1 cellular context compared by ENCODE assay signal in genomic region chr20:20956586-20956985, GRCh38.
TF ChIP-seq lines count a peak whose summit lies in the region.

No MANE protein-coding gene starts in this region.

TF ChIP-seq in GM23338, 12 proteins besides CTCF, POLR2A, EP300 and RAD21 (continued from another document):
- TF ChIP-seq, protein P1, sequence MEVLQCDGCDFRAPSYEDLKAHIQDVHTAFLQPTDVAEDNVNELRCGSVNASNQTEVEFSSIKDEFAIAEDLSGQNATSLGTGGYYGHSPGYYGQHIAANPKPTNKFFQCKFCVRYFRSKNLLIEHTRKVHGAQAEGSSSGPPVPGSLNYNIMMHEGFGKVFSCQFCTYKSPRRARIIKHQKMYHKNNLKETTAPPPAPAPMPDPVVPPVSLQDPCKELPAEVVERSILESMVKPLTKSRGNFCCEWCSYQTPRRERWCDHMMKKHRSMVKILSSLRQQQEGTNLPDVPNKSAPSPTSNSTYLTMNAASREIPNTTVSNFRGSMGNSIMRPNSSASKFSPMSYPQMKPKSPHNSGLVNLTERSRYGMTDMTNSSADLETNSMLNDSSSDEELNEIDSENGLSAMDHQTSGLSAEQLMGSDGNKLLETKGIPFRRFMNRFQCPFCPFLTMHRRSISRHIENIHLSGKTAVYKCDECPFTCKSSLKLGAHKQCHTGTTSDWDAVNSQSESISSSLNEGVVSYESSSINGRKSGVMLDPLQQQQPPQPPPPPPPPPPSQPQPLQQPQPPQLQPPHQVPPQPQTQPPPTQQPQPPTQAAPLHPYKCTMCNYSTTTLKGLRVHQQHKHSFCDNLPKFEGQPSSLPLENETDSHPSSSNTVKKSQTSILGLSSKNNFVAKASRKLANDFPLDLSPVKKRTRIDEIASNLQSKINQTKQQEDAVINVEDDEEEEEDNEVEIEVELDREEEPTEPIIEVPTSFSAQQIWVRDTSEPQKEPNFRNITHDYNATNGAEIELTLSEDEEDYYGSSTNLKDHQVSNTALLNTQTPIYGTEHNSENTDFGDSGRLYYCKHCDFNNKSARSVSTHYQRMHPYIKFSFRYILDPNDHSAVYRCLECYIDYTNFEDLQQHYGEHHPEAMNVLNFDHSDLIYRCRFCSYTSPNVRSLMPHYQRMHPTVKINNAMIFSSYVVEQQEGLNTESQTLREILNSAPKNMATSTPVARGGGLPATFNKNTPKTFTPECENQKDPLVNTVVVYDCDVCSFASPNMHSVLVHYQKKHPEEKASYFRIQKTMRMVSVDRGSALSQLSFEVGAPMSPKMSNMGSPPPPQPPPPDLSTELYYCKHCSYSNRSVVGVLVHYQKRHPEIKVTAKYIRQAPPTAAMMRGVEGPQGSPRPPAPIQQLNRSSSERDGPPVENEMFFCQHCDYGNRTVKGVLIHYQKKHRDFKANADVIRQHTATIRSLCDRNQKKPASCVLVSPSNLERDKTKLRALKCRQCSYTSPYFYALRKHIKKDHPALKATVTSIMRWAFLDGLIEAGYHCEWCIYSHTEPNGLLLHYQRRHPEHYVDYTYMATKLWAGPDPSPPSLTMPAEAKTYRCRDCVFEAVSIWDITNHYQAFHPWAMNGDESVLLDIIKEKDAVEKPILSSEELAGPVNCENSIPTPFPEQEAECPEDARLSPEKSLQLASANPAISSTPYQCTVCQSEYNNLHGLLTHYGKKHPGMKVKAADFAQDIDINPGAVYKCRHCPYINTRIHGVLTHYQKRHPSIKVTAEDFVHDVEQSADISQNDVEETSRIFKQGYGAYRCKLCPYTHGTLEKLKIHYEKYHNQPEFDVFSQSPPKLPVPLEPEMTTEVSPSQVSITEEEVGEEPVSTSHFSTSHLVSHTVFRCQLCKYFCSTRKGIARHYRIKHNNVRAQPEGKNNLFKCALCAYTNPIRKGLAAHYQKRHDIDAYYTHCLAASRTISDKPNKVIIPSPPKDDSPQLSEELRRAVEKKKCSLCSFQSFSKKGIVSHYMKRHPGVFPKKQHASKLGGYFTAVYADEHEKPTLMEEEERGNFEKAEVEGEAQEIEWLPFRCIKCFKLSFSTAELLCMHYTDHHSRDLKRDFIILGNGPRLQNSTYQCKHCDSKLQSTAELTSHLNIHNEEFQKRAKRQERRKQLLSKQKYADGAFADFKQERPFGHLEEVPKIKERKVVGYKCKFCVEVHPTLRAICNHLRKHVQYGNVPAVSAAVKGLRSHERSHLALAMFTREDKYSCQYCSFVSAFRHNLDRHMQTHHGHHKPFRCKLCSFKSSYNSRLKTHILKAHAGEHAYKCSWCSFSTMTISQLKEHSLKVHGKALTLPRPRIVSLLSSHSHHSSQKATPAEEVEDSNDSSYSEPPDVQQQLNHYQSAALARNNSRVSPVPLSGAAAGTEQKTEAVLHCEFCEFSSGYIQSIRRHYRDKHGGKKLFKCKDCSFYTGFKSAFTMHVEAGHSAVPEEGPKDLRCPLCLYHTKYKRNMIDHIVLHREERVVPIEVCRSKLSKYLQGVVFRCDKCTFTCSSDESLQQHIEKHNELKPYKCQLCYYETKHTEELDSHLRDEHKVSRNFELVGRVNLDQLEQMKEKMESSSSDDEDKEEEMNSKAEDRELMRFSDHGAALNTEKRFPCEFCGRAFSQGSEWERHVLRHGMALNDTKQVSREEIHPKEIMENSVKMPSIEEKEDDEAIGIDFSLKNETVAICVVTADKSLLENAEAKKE (CRISPR knock-in tag; IDR thresholded peaks at IDR 0.05) = no peak
- TF ChIP-seq NANOG (IDR thresholded peaks at IDR 0.05; ENCODE audit: borderline replicate concordance) (no peak), ZNF114 (CRISPR knock-in tag; IDR thresholded peaks at IDR 0.05) (no peak), CREB1 (CRISPR knock-in tag; IDR thresholded peaks at IDR 0.05; ENCODE audit: low read depth) (no peak), STAT1 (IDR thresholded peaks at IDR 0.05; ENCODE audit: unreplicated experiment) (no peak), EZH2phosphoT487 (IDR thresholded peaks at IDR 0.05; ENCODE audit: unreplicated experiment) (no peak), EZH2 (IDR thresholded peaks at IDR 0.05; ENCODE audit: low read depth, unreplicated experiment) (no peak), JUNB (IDR thresholded peaks at IDR 0.05; ENCODE audit: unreplicated experiment) (no peak), POLR2AphosphoS5 (IDR thresholded peaks at IDR 0.05; ENCODE audit: low read depth) (no peak), ZNF331 (CRISPR knock-in tag; IDR thresholded peaks at IDR 0.05; ENCODE audit: low read depth) (no peak)
